Comparison of ENCODE assay signal across 16 cellular contexts in genomic region chr20:12594410-12595130, GRCh38.
A peak's percentile ranks its signal among the peaks of the same experiment; 100 is the strongest.
DNase-seq lines count a peak whose midpoint lies in the region; ATAC-seq and TF ChIP-seq lines count a peak whose summit lies in the region.
"Had no signal": no experiment of that assay in that cellular context is flagged by ENCODE, and none has a peak within 500 bp of the region (broad histone marks: within the 10 kb centered on the region; RNA-seq: fewer than 3 reads in every experiment).

No MANE protein-coding gene starts in this region.

- intact Hi-C loops in Caco-2 (cut with micrococcal nuclease; ENCODE audit: unreplicated experiment), result no loop called here
- intact Hi-C loops in left colon (cut with DNase I, micrococcal nuclease), result no loop called here

- H3K27me3 ChIP-seq in Caco-2 (replicated peaks; ENCODE audit: control insufficient read depth, insufficient read depth, low read length), result no peaks in the 10 kb centered on the region
- H3K27me3 ChIP-seq in H9 (ENCODE audit: insufficient read depth, low read length), result no peaks in the 10 kb centered on the region

- H2BK5ac ChIP-seq in H9 (ENCODE audit: insufficient read length, low read length), result no peak overlapping the region

- H3K9me3 ChIP-seq in Caco-2, result no peaks in the 10 kb centered on the region
- H3K9me3 ChIP-seq in H9 (ENCODE audit: control insufficient read depth, low read depth, low read length), result no peaks in the 10 kb centered on the region
- H3K9me3 ChIP-seq: thoracic aorta had no signal

- no TSS peak for BruUV-seq in Caco-2 (replicated peaks; lab: Mats Ljungman, UMichigan)

- no peak overlapping the region for H2BK12ac ChIP-seq in H9 (ENCODE audit: insufficient read length, low read depth, low read length)

- peak overlapping the region; percentile 99 for H2AFZ ChIP-seq in H9 (ENCODE audit: low read length)

- no peak overlapping the region for H2BK15ac ChIP-seq in H9 (ENCODE audit: low read depth, low read length)

- H2BK20ac ChIP-seq in H9 (ENCODE audit: low read depth, low read length, poor library complexity, severe bottlenecking), result no peak overlapping the region

- peak; percentile 68 for ATAC-seq in left colon
- no peak for ATAC-seq in GM18511 (IDR thresholded peaks at IDR 0.05; ENCODE audit: unreplicated experiment)
- ATAC-seq: naive thymus-derived CD4-positive, alpha-beta T cell had no signal

- no peak overlapping the region for H4K91ac ChIP-seq in H9 (ENCODE audit: insufficient read length, low read depth, low read length)

- no peaks in the 10 kb centered on the region for H3K36me3 Mint-ChIP-seq in Caco-2 (ENCODE audit: insufficient read depth, unreplicated experiment)
- H3K36me3 Mint-ChIP-seq in H9 (ENCODE audit: insufficient read depth in 1 of 3, low read depth in 3 of 3), result no peaks in the 10 kb centered on the region
- H3K36me3 Mint-ChIP-seq: CD4-positive, alpha-beta memory T cell; naive thymus-derived CD4-positive, alpha-beta T cell had no signal

- in situ Hi-C loops in GM13976 (cut with MboI; ENCODE audit: low sequenced_read_pairs, unreplicated experiment), result no loop called here

- no peaks in the 10 kb centered on the region for H3K79me2 ChIP-seq in H9 (ENCODE audit: insufficient read depth, low read length)

- no peak for TF ChIP-seq CTCF in Caco-2 (IDR thresholded peaks at IDR 0.05; ENCODE audit: insufficient read depth in 1 of 2, low read depth in 1 of 2, low read length in 1 of 2, severe bottlenecking in 1 of 2, unreplicated experiment in 1 of 2)
- no peak for TF ChIP-seq CTCF in H9 (conservative IDR thresholded peaks at IDR 0.05)
- no peak for TF ChIP-seq CTCF in GM13976 (IDR thresholded peaks at IDR 0.05; ENCODE audit: borderline replicate concordance, control extremely low read depth, extremely low read depth, insufficient read depth, missing control alignments)

- no peak overlapping the region for H2AK5ac ChIP-seq in H9 (ENCODE audit: insufficient read length, low read length)

- no peaks in the 10 kb centered on the region for H3K4me1 Mint-ChIP-seq in Caco-2 (ENCODE audit: low read depth, unreplicated experiment)
- H3K4me1 Mint-ChIP-seq in H9, result peaks cover 32 to 33% of the 10 kb centered on the region in 2 experiments
- H3K4me1 Mint-ChIP-seq: CD4-positive, alpha-beta memory T cell had no signal

- no peak overlapping the region for H3T11ph ChIP-seq in H9 (ENCODE audit: low read length)

- DNase-seq in Caco-2 (peak; percentile 39 to 44), H9 (no peak), SHP77 (lab: John Stamatoyannopoulos, UW) (peak; percentile 74 to 77), left colon (no peak), GM13976 (ENCODE audit: low spot score) (no peak), C1 segment of cervical spinal cord (lab: John Stamatoyannopoulos, UW) (no peak)
- no peak for DNase-seq in stimulated activated CD4-positive, alpha-beta T cell treated with anti-CD3 and anti-CD28 coated beads, Interleukin-15, amount 100 ng/mL, for 24 hours
- DNase-seq: activated CD8-positive, alpha-beta memory T cell treated with anti-CD3 and anti-CD28 coated beads, Interleukin-2, amount 50 U/mL, for 48 hours; amniotic stem cell; CD4-positive, alpha-beta memory T cell; kidney; naive thymus-derived CD4-positive, alpha-beta T cell; NCI-H187 treated with DMSO at 0.1 percent for 48 hours; WERI-Rb-1 had no signal

- no peak overlapping the region for H3K9ac ChIP-seq in H9 (ENCODE audit: extremely low read depth, insufficient read length, low read length)

- H3K27me3 Mint-ChIP-seq in Caco-2 (ENCODE audit: insufficient read depth, unreplicated experiment) (no peaks in the 10 kb centered on the region), H9 (ENCODE audit: low read depth) (no peaks in the 10 kb centered on the region)
- H3K27me3 Mint-ChIP-seq: CD4-positive, alpha-beta memory T cell; naive thymus-derived CD4-positive, alpha-beta T cell had no signal

- H3K56ac ChIP-seq in H9 (ENCODE audit: insufficient read length, low read depth, low read length), result no peak overlapping the region

- no peak overlapping the region for H3K18ac ChIP-seq in H9 (ENCODE audit: insufficient read length, low read depth, low read length)

- no peak overlapping the region for H4K8ac ChIP-seq in H9 (replicated peaks; ENCODE audit: insufficient read length, low read depth, low read length)

- H4K5ac ChIP-seq in H9 (ENCODE audit: insufficient read length, low read depth, low read length), result no peak overlapping the region

- H4K20me1 ChIP-seq in H9 (ENCODE audit: control insufficient read depth, insufficient read depth, insufficient read length), result no peaks in the 10 kb centered on the region

- no peak overlapping the region for H3K4me3 ChIP-seq in Caco-2 (ENCODE audit: low read depth, low read length)
- H3K4me3 ChIP-seq: thoracic aorta had no signal

- H3K27ac Mint-ChIP-seq in Caco-2 (ENCODE audit: unreplicated experiment) (no peak overlapping the region), H9 (0 out of 7 replicates have a peak overlapping the region, but pooled peaks of 1 of the 3 experiments have one; percentile 29)
- H3K27ac Mint-ChIP-seq: CD4-positive, alpha-beta memory T cell; naive thymus-derived CD4-positive, alpha-beta T cell had no signal

- no peak overlapping the region for H3K27ac ChIP-seq in H9 (ENCODE audit: insufficient read length, low read depth, low read length)
- H3K27ac ChIP-seq: thoracic aorta, WERI-Rb-1 had no signal

- H3K4me2 ChIP-seq in H9 (ENCODE audit: insufficient read depth, insufficient read length, low read length), result no peak overlapping the region

- POLR2A ChIA-PET in Caco-2 (lab: Charles Lee), result no interaction called here

- no peaks in the 10 kb centered on the region for H3K79me1 ChIP-seq in H9 (ENCODE audit: insufficient read depth, low read depth, low read length, poor library complexity, severe bottlenecking)

- H3K9me3 Mint-ChIP-seq in Caco-2 (ENCODE audit: unreplicated experiment), result no peaks in the 10 kb centered on the region
- H3K9me3 Mint-ChIP-seq in H9, result no peaks in the 10 kb centered on the region

- no peak overlapping the region for H2BK120ac ChIP-seq in H9 (ENCODE audit: low read depth, low read length, poor library complexity, severe bottlenecking)

- no peaks in the 10 kb centered on the region for H3K23me2 ChIP-seq in H9 (ENCODE audit: insufficient read length, low read depth, low read length, poor library complexity, severe bottlenecking)

- no peak overlapping the region for H3K23ac ChIP-seq in H9 (ENCODE audit: insufficient read length, low read depth, low read length)

- no peak overlapping the region for H3K4ac ChIP-seq in H9 (ENCODE audit: low read depth, low read length)

- no CpG with 5 or more reads among the region's 2 CpGs for WGBS in H9 (ENCODE audit: extremely low coverage, insufficient read length, low lambda C conversion rate)

- H3K36me3 ChIP-seq in Caco-2 (ENCODE audit: control insufficient read depth, insufficient read depth, low read length), result no peaks in the 10 kb centered on the region
- H3K36me3 ChIP-seq: thoracic aorta, WERI-Rb-1 had no signal

- H3K4me1 ChIP-seq in Caco-2 (no peaks in the 10 kb centered on the region), H9 (ENCODE audit: insufficient read depth, low read length) (no peaks in the 10 kb centered on the region; the same call in 1 of the 2 replicates)

- CTCF ChIA-PET in Caco-2 (lab: Charles Lee), result interaction anchor here (1.0 kb wide), 1 partner anchor 24 kb away, joined by 3 read pairs; no protein-coding TSS in a partner anchor

- no peak overlapping the region for H3K14ac ChIP-seq in H9 (ENCODE audit: insufficient read depth, low read length)

- H3K4me3 Mint-ChIP-seq in Caco-2 (ENCODE audit: unreplicated experiment) (no peak overlapping the region), H9 (no peak overlapping the region)
- H3K4me3 Mint-ChIP-seq: CD4-positive, alpha-beta memory T cell; naive thymus-derived CD4-positive, alpha-beta T cell had no signal

Comparison
In these comparisons a context has a peak if more than half of its experiments do, and no peak if none do; other contexts are left out.
1. DNase-seq: peak in Caco-2 (2 of 2) and SHP77 (2 of 2); none in H9 (single experiment), left colon (0 of 2), stimulated activated CD4-positive, alpha-beta T cell treated with anti-CD3 and anti-CD28 coated beads, Interleukin-15, amount 100 ng/mL, for 24 hours (single experiment), GM13976 (single experiment) and C1 segment of cervical spinal cord (0 of 14).